In genomic region chr12:25733541-25733940, GRCh38 we compare ENCODE assay signal across 35 cellular contexts.
"Had no signal": no experiment of that assay in that cellular context is flagged by ENCODE, and none has a peak within 500 bp of the region (broad histone marks: within the 10 kb centered on the region; RNA-seq: fewer than 3 reads in every experiment).

No MANE protein-coding gene starts in this region.

- H3K4me3 ChIP-seq: MG63 had no signal

- H3K27me3 ChIP-seq: MG63 had no signal

- H3K36me3 ChIP-seq: MG63 had no signal

- DNase-seq: Karpas-422, Kasumi-1, MG63, MM.1S, MV-4-11, NCI-H1048, NCI-H1092, NCI-H1092 treated with DMSO at 0.1 percent for 48 hours, NCI-H1105, NCI-H1105 treated with DMSO at 0.1 percent for 48 hours, NCI-H1417, NCI-H1417 treated with DMSO at 0.1 percent for 48 hours, NCI-H1436, NCI-H1436 treated with DMSO at 0.1 percent for 48 hours, NCI-H146, NCI-H1694, NCI-H1694 treated with DMSO at 0.1 percent for 48 hours, NCI-H187, NCI-H187 treated with DMSO at 0.1 percent for 48 hours, NCI-H1930, NCI-H2029, NCI-H2029 treated with DMSO at 0.1 percent for 48 hours, NCI-H2081, NCI-H2081 treated with DMSO at 0.1 percent for 48 hours, NCI-H2107, NCI-H2171, NCI-H2171 treated with DMSO at 0.1 percent for 48 hours, NCI-H2227 treated with DMSO at 0.1 percent for 48 hours, NCI-H226, NCI-H345, NCI-H446, NCI-H446 treated with DMSO at 0.1 percent for 48 hours, NCI-H510A, NCI-H510A treated with DMSO at 0.1 percent for 48 hours, NCI-H524 had no signal
